ENCODE assay signal across 20 cellular contexts in genomic region chr10:71357792-71358265, GRCh38. TPM values are rescaled to one million over a fixed set of nuclear protein-coding genes. Genes with fewer than 3 reads are reported as not detected.
DNase-seq lines count a peak whose midpoint lies in the region; ATAC-seq, FAIRE-seq and TF ChIP-seq lines count a peak whose summit lies in the region.
"Had no signal": no experiment of that assay in that cellular context is flagged by ENCODE, and none has a peak within 500 bp of the region (broad histone marks: within the 10 kb centered on the region; RNA-seq: fewer than 3 reads in every experiment).

No MANE protein-coding gene starts in this region.

- no peaks in the 10 kb centered on the region for H3K79me2 ChIP-seq in K562 (ENCODE audit: control insufficient read depth, insufficient read depth, low read length)

- H2AFZ ChIP-seq in K562 (ENCODE audit: low read depth, low read length): no peak overlapping the region

- DNase-seq in cardiac muscle cell (ENCODE audit: low read depth in 1 of 2, low spot score in 1 of 2) (peak; percentile 13 to 33), left ventricle myocardium inferior (no peak), K562 (ENCODE audit: extremely low read depth in 1 of 4, low spot score in 3 of 4) (peak; percentile 70 to 83 (median 76)), left lung (no peak), substantia nigra (lab: John Stamatoyannopoulos, UW) (no peak), NCI-H526 (lab: John Stamatoyannopoulos, UW) (no peak), NCI-H2081 treated with DMSO at 0.1 percent for 48 hours (lab: John Stamatoyannopoulos, UW) (no peak)
- DNase-seq: activated CD4-positive, alpha-beta T cell treated with anti-CD3 and anti-CD28 coated beads, Interleukin-2, amount 50 U/mL, for 48 hours; activated T-cell treated with anti-CD3 and anti-CD28 coated beads, Interleukin-2, amount 50 U/mL, for 24 hours; CD8-positive, alpha-beta memory T cell; effector CD8-positive, alpha-beta T cell; GF-D8; H9; NCI-H524 treated with DMSO at 0.1 percent for 48 hours; psoas muscle; stimulated activated naive CD8-positive, alpha-beta T cell treated with anti-CD3 and anti-CD28 coated beads, Interleukin-15, amount 100 ng/mL, for 72 hours had no signal

- in situ Hi-C loops in K562 (cut with MboI): no loop called here

- no peak overlapping the region; the same call in 1 of the 2 replicates for H3K4me2 ChIP-seq in K562 (ENCODE audit: insufficient read depth, low read length)

- CTCF ChIA-PET in K562 (lab: Yijun Ruan, JAX; ENCODE audit: low intra/inter-chr PET ratio): no interaction called here

- H3K9me1 ChIP-seq in K562 (ENCODE audit: control insufficient read depth, insufficient read depth, low read length): no peaks in the 10 kb centered on the region

- no peak for TF ChIP-seq POLR2A in K562 (conservative IDR thresholded peaks at IDR 0.05)

- no peaks in the 10 kb centered on the region for H3K27me3 ChIP-seq in cardiac muscle cell
- H3K27me3 ChIP-seq in left ventricle myocardium inferior (ENCODE audit: low read depth): no peaks in the 10 kb centered on the region
- no peaks in the 10 kb centered on the region for H3K27me3 ChIP-seq in K562 (ENCODE audit: control insufficient read depth in 2 of 2, insufficient read depth in 2 of 2, low read length in 2 of 2)
- no peaks in the 10 kb centered on the region for H3K27me3 ChIP-seq in left lung

- 32% methylated on average over 7 of the region's 7 CpGs for WGBS in K562 (ENCODE audit: insufficient coverage, low coverage, missing lambda C conversion rate)

- H3K4me1 ChIP-seq in cardiac muscle cell (ENCODE audit: low read depth) (no peaks in the 10 kb centered on the region), left ventricle myocardium inferior (no peaks in the 10 kb centered on the region), K562 (replicated peaks in 1 of 2; ENCODE audit: control insufficient read depth in 2 of 2, insufficient read depth in 2 of 2, low read length in 2 of 2) (peaks cover 24 to 26% of the 10 kb centered on the region in 2 experiments), left lung (peaks cover 0 to 13% of the 10 kb centered on the region in 2 donors)
- H3K4me1 ChIP-seq: psoas muscle had no signal

- TF ChIP-seq CTCF in cardiac muscle cell (IDR thresholded peaks at IDR 0.05; ENCODE audit: low read depth, low read length): no peak
- no peak for TF ChIP-seq CTCF in left ventricle myocardium inferior (IDR thresholded peaks at IDR 0.05; ENCODE audit: borderline replicate concordance)
- no peak for TF ChIP-seq CTCF in K562 (IDR thresholded peaks at IDR 0.05 in 2 of 3, conservative IDR thresholded peaks at IDR 0.05 in 1 of 3; ENCODE audit: insufficient read depth in 2 of 3, low read depth in 1 of 3, low read length in 3 of 3)
- no peak for TF ChIP-seq CTCF in left lung (IDR thresholded peaks at IDR 0.05)

- peak overlapping the region in 1 of 2 experiments; percentile 57; a peak in 1 of 4 replicates for H3K9ac ChIP-seq in K562 (ENCODE audit: insufficient read depth in 1 of 2, low read depth in 2 of 2, low read length in 2 of 2)

- POLR2A ChIA-PET in K562 (lab: Yijun Ruan, JAX): interaction anchor here (0.6 to 2.9 kb wide), 13 partner anchors 8 to 1075 kb away, joined by 3 to 11 read pairs (median 3); partner anchors contain the start of genes CDH23 and SLC29A3

- no peaks in the 10 kb centered on the region for H4K20me1 ChIP-seq in K562 (replicated peaks; ENCODE audit: control insufficient read depth, insufficient read depth, low read length)

- BruUV-seq in K562 (replicated peaks; lab: Mats Ljungman, UMichigan): no TSS peak

- TF ChIP-seq RAD21 in K562 (CRISPR knock-in tag; conservative IDR thresholded peaks at IDR 0.05 in 1 of 2, IDR thresholded peaks at IDR 0.05 in 1 of 2): no peak

- H3K4me3 ChIP-seq in cardiac muscle cell: no peak overlapping the region
- no peak overlapping the region for H3K4me3 ChIP-seq in left ventricle myocardium inferior
- H3K4me3 ChIP-seq in K562: no peak overlapping the region
- no peak overlapping the region for H3K4me3 ChIP-seq in left lung
- H3K4me3 ChIP-seq: psoas muscle had no signal

- no peaks in the 10 kb centered on the region for H3K9me3 ChIP-seq in cardiac muscle cell (ENCODE audit: low read depth)
- H3K9me3 ChIP-seq in left ventricle myocardium inferior (replicated peaks): no peaks in the 10 kb centered on the region
- no peaks in the 10 kb centered on the region for H3K9me3 ChIP-seq in K562 (replicated peaks; ENCODE audit: control insufficient read depth, insufficient read depth, low read depth, low read length)
- no peaks in the 10 kb centered on the region for H3K9me3 ChIP-seq in left lung
- H3K9me3 ChIP-seq: psoas muscle had no signal

- ATAC-seq in K562 (peak; percentile 73), left lung (peak; percentile 7), GM19035 (IDR thresholded peaks at IDR 0.05; ENCODE audit: unreplicated experiment) (no peak)
- ATAC-seq: left lobe of liver; stimulated activated naive CD8-positive, alpha-beta T cell treated with anti-CD3 and anti-CD28 coated beads, Interleukin-15, amount 100 ng/mL, for 72 hours had no signal

- H3K36me3 ChIP-seq in cardiac muscle cell (no peaks in the 10 kb centered on the region), left ventricle myocardium inferior (peaks cover 22% of the 10 kb centered on the region), K562 (ENCODE audit: control insufficient read depth, insufficient read depth, low read length) (peaks cover 11% of the 10 kb centered on the region; the same call in 1 of the 3 replicates), left lung (peaks cover 0 to 18% of the 10 kb centered on the region in 2 donors)

- FAIRE-seq in K562 (lab: Jason Lieb, UNC): peak; percentile 89
- FAIRE-seq: A204.1, bronchial epithelial cell had no signal

- no peak for TF ChIP-seq EP300 in K562 (IDR thresholded peaks at IDR 0.05; ENCODE audit: low read length)

- H3K27ac ChIP-seq in cardiac muscle cell: no peak overlapping the region
- H3K27ac ChIP-seq in left ventricle myocardium inferior (replicated peaks): no peak overlapping the region
- H3K27ac ChIP-seq in K562 (ENCODE audit: extremely low read depth, low read depth, low read length): peak overlapping the region; percentile 22; the same call in 1 of the 3 replicates
- H3K27ac ChIP-seq in left lung: no peak overlapping the region
- H3K27ac ChIP-seq in substantia nigra (ENCODE audit: low read depth, low read length, poor library complexity, severe bottlenecking): peak overlapping the region; percentile 44
- H3K27ac ChIP-seq: psoas muscle had no signal

- intact Hi-C loops in left ventricle myocardium inferior (cut with micrococcal nuclease): no loop called here
- intact Hi-C loops in K562 (cut with micrococcal nuclease): no loop called here
- intact Hi-C loops in left lung (cut with DNase I): no loop called here

TF ChIP-seq in K562, 482 proteins besides CTCF, POLR2A, EP300 and RAD21 (continues in another document):
- peak; percentile 33 to 48; a peak in 3 of 4 replicates for TF ChIP-seq NRF1 (conservative IDR thresholded peaks at IDR 0.05 in 1 of 2, IDR thresholded peaks at IDR 0.05 in 1 of 2)
- 0 out of 4 replicates have a peak, but pooled peaks of 1 of the 2 experiments have one; percentile 38 for TF ChIP-seq HDAC1 (IDR thresholded peaks at IDR 0.05)
- TF ChIP-seq TRIM24 (IDR thresholded peaks at IDR 0.05): 0 out of 4 replicates have a peak, but pooled peaks of 1 of the 2 experiments have one; percentile 15

RNA-seq across cellular contexts. Expression of gene SLC29A3, which starts 38.8 kb away (rescaled TPM):
- total RNA-seq in cardiac muscle cell: 2.5 and 3.5 TPM in 2 replicates
- 4.0 and 5.8 TPM in 2 replicates for polyA plus RNA-seq in cardiac muscle cell
- 1.7 TPM for total RNA-seq in left ventricle myocardium inferior
- 5.7 and 14.0 TPM in 2 replicates for total RNA-seq in K562 (2011; cell fraction: chromatin; rRNA removed; ENCODE audit: low replicate concordance)
- total RNA-seq in K562 (2011; cell fraction: nucleolus; rRNA removed): 13.4 and 15.0 TPM in 2 replicates
- total RNA-seq in K562 (2011; cell fraction: nucleoplasm; rRNA removed): 11.0 and 15.7 TPM in 2 replicates
- total RNA-seq in K562 (2014; rRNA removed): 2.1 and 4.5 TPM in 2 replicates
- total RNA-seq in K562 (2014; rRNA removed; fragmentation: Illumina TruSeq; extraction: Trizol): 2.8 TPM in 2 replicates
- total RNA-seq in K562 (2015; rRNA removed; fragmentation: Illumina TruSeq; extraction: Trizol): 3.2 and 3.6 TPM in 2 replicates
- 8.2 and 8.5 TPM in 2 replicates for total RNA-seq in K562 (2021)
- 4.1 and 7.1 TPM in 2 replicates for polyA plus RNA-seq in K562 (2011; rRNA removed)
- polyA plus RNA-seq in K562 (2011; cell fraction: cytosol; rRNA removed): 7.9 and 15.0 TPM in 2 replicates
- polyA plus RNA-seq in K562 (2011; cell fraction: nucleus; rRNA removed): 5.0 and 7.3 TPM in 2 replicates
- 8.2 and 10.4 TPM in 2 replicates for polyA plus RNA-seq in K562 (2012)
- 10.5 and 10.7 TPM in 2 replicates for polyA plus RNA-seq in K562 (2014; fragmentation: Illumina TruSeq; extraction: Trizol)
- polyA plus RNA-seq in K562 (2014; fragmentation: Nextera tagmentation; extraction: Ambion mirVana): 10 to 100 TPM in 1 of 2 experiments, 1 to 10 TPM in 1; 6.3 to 10.3 TPM
- 4.5 and 4.6 TPM in 2 replicates for polyA plus RNA-seq in K562 (2014; rRNA removed)
- polyA minus RNA-seq in K562 (2011; rRNA and poly(A)+ RNA removed): 5.9 and 6.1 TPM in 2 replicates
- 6.7 and 9.5 TPM in 2 replicates for polyA minus RNA-seq in K562 (2011; cell fraction: cytosol; rRNA and poly(A)+ RNA removed)
- 5.0 and 5.7 TPM in 2 replicates for polyA minus RNA-seq in K562 (2011; cell fraction: nucleus; rRNA and poly(A)+ RNA removed)
- 10 to 100 TPM in 1 of 2 donors, 1 to 10 TPM in 1; 7.8 to 13.4 TPM for total RNA-seq in left lung

RNA-seq across cellular contexts. Expression of gene CDH23, which starts 38.9 kb away (rescaled TPM):
- total RNA-seq in cardiac muscle cell: 0.51 and 0.78 TPM in 2 replicates
- 0.05 and 1.2 TPM in 2 replicates for polyA plus RNA-seq in cardiac muscle cell
- 4.5 TPM for total RNA-seq in left ventricle myocardium inferior
- 0.32 and 1.6 TPM in 2 replicates for total RNA-seq in K562 (2011; cell fraction: chromatin; rRNA removed; ENCODE audit: low replicate concordance)
- 0.50 and 0.66 TPM in 2 replicates for total RNA-seq in K562 (2011; cell fraction: nucleolus; rRNA removed)
- total RNA-seq in K562 (2011; cell fraction: nucleoplasm; rRNA removed): 0.22 and 0.84 TPM in 2 replicates
- 0.29 and 0.45 TPM in 2 replicates for total RNA-seq in K562 (2014; rRNA removed)
- 0.41 and 0.47 TPM in 2 replicates for total RNA-seq in K562 (2014; rRNA removed; fragmentation: Illumina TruSeq; extraction: Trizol)
- total RNA-seq in K562 (2015; rRNA removed; fragmentation: Illumina TruSeq; extraction: Trizol): 0.18 and 0.34 TPM in 2 replicates
- total RNA-seq in K562 (2021): 0.47 and 0.53 TPM in 2 replicates
- polyA plus RNA-seq in K562 (2011; rRNA removed): 0.15 and 0.71 TPM in 2 replicates
- 0.12 and 1.1 TPM in 2 replicates for polyA plus RNA-seq in K562 (2011; cell fraction: cytosol; rRNA removed)
- polyA plus RNA-seq in K562 (2011; cell fraction: nucleus; rRNA removed): 0.67 and 3.2 TPM in 2 replicates
- polyA plus RNA-seq in K562 (2012): 0.42 and 0.94 TPM in 2 replicates
- polyA plus RNA-seq in K562 (2014; fragmentation: Illumina TruSeq; extraction: Trizol): 0.24 and 0.61 TPM in 2 replicates
- under 1 TPM; 0.34 to 0.36 TPM for polyA plus RNA-seq in K562 (2014; fragmentation: Nextera tagmentation; extraction: Ambion mirVana)
- 0.43 and 1.2 TPM in 2 replicates for polyA plus RNA-seq in K562 (2014; rRNA removed)
- polyA minus RNA-seq in K562 (2011; rRNA and poly(A)+ RNA removed): 0.42 TPM in 1 of 2 replicates, not detected in the other
- polyA minus RNA-seq in K562 (2011; cell fraction: cytosol; rRNA and poly(A)+ RNA removed): 0.95 TPM in 1 of 2 replicates, not detected in the other
- polyA minus RNA-seq in K562 (2011; cell fraction: nucleus; rRNA and poly(A)+ RNA removed): 0.44 and 0.54 TPM in 2 replicates
- 10 to 100 TPM; 22.4 to 22.8 TPM for total RNA-seq in left lung
- total RNA-seq: bronchial epithelial cell had no signal

Comparison
In these comparisons a context has a peak if more than half of its experiments do, and no peak if none do; other contexts are left out.
1. DNase-seq: peak in cardiac muscle cell (2 of 2) and K562 (4 of 4); none in left ventricle myocardium inferior (single experiment), left lung (0 of 2), substantia nigra (0 of 49), NCI-H526 (0 of 2) and NCI-H2081 treated with DMSO at 0.1 percent for 48 hours (single experiment).
2. H3K27ac ChIP-seq: peak in K562 (single experiment) and substantia nigra (single experiment); none in cardiac muscle cell (single experiment), left ventricle myocardium inferior (single experiment) and left lung (0 of 2).